Comparison of ENCODE assay signal across 1 cellular context in the genomic region with DNA sequence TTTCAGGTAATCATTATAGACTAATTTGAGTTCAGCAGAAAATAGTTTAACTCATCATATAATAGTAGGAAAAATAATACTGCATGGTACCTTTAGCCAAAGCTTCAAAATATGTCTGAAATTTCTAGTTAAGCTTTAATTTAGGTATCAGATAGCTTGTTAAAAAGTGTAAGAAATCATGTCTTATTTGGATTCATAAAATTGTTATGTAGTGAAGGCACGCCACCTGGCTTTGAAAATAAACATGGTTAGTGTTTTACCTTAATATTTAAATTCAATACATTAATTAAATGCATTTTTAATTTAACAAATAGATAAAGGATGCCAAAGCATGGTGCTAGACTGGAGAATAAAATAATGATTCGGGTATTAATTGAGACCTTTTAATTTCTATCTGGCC.
TF ChIP-seq lines count a peak whose summit lies in the region.

No MANE protein-coding gene starts in this region.

TF ChIP-seq in SK-N-SH, 30 proteins besides CTCF, POLR2A, EP300 and RAD21 (continued from another document):
- TF ChIP-seq ZBTB33 (IDR thresholded peaks at IDR 0.05; ENCODE audit: borderline replicate concordance, low read depth) (no peak), CHD2 (IDR thresholded peaks at IDR 0.05; ENCODE audit: low read length, partially characterized antibody) (no peak), EZH2phosphoT487 (IDR thresholded peaks at IDR 0.05; ENCODE audit: borderline replicate concordance, low read depth) (no peak), TAF1 (IDR thresholded peaks at IDR 0.05; ENCODE audit: borderline replicate concordance, low read depth, low read length) (no peak)
